Comparison of ENCODE assay signal across 17 cellular contexts in the genomic region with DNA sequence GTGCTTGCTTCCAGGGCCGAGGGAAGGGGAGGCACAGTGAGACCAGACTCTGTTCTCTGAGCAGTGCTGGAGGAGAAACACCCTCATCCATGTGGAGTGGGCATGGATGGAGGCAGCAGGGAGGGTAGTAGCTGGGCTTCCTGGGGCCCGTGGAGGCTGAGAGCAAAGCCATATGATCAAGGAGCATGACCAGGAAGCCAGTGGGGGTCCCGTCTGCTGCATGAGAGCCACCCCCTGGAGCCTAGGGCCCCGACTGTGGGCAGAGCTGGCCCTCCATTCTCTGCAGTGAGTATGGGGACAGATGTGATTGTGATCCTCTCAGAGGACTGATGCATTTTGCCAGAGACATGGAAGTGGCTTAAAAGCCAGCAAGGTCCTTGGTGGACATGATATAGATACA.
"Had no signal": no experiment of that assay in that cellular context is flagged by ENCODE, and none has a peak within 500 bp of the region (broad histone marks: within the 10 kb centered on the region; RNA-seq: fewer than 3 reads in every experiment).

No MANE protein-coding gene starts in this region.

- H3K4me3 ChIP-seq: cardiac muscle cell, colonic mucosa, tibial artery had no signal

- H3K4me3 Mint-ChIP-seq: activated naive CD4-positive, alpha-beta T cell treated with anti-CD3 and anti-CD28 coated beads for 36 hours; activated naive CD8-positive, alpha-beta T cell treated with anti-CD3 and anti-CD28 coated beads, Interleukin-2, amount 50 U/mL, for 24 hours; natural killer cell treated with Interleukin-12 subunit alpha and Interleukin-12 subunit beta and Interleukin-15 and Interleukin-18, amount 100 ng/mL, for 72 hours; stimulated activated effector memory CD8-positive, alpha-beta T cell treated with anti-CD3 and anti-CD28 coated beads, Interleukin-12 subunit alpha, Interleukin-12 subunit beta, amount 100 ng/mL, for 72 hours had no signal

- H3K9me3 ChIP-seq: colonic mucosa, tibial artery had no signal

- FAIRE-seq: astrocyte, endometrium, keratinocyte had no signal

- H3K27me3 ChIP-seq: cardiac muscle cell, colonic mucosa, tibial artery had no signal

- H3K27me3 Mint-ChIP-seq: activated naive CD8-positive, alpha-beta T cell treated with anti-CD3 and anti-CD28 coated beads, Interleukin-2, amount 50 U/mL, for 24 hours; natural killer cell treated with Interleukin-12 subunit alpha and Interleukin-12 subunit beta and Interleukin-15 and Interleukin-18, amount 100 ng/mL, for 72 hours had no signal

- H3K4me1 ChIP-seq: colonic mucosa had no signal

- H3K36me3 ChIP-seq: cardiac muscle cell, colonic mucosa, tibial artery had no signal

- H3K27ac ChIP-seq: colonic mucosa, tibial artery had no signal

- DNase-seq: activated CD4-positive, alpha-beta T cell treated with anti-CD3 and anti-CD28 coated beads for 1 hour; activated CD4-positive, alpha-beta T cell treated with anti-CD3 and anti-CD28 coated beads, Interleukin-2, amount 50 U/mL, for 4 hours; activated naive CD4-positive, alpha-beta T cell treated with anti-CD3 and anti-CD28 coated beads for 36 hours; activated naive CD8-positive, alpha-beta T cell treated with anti-CD3 and anti-CD28 coated beads, Interleukin-2, amount 50 U/mL, for 24 hours; activated T-cell treated with anti-CD3 and anti-CD28 coated beads for 4 hours; colonic mucosa; hippocampal formation; mesenchymal stem cell; T-helper 9 cell; tibial artery had no signal

- H3K9me3 Mint-ChIP-seq: activated naive CD4-positive, alpha-beta T cell treated with anti-CD3 and anti-CD28 coated beads for 36 hours; activated naive CD8-positive, alpha-beta T cell treated with anti-CD3 and anti-CD28 coated beads, Interleukin-2, amount 50 U/mL, for 24 hours; activated T-helper 2 cell treated with anti-CD3 and anti-CD28 coated beads, Interferon-gamma antibody, Interleukin-2, Interleukin-4, amounts not matched to agents 10 μg/mL and 5 μg/mL and 100 μg/mL, durations not matched to agents 14 hours and 24 hours and 36 hours; natural killer cell treated with Interleukin-12 subunit alpha and Interleukin-12 subunit beta and Interleukin-15 and Interleukin-18, amount 100 ng/mL, for 72 hours; stimulated activated effector memory CD8-positive, alpha-beta T cell treated with anti-CD3 and anti-CD28 coated beads, Interleukin-12 subunit alpha, Interleukin-12 subunit beta, amount 100 ng/mL, for 72 hours had no signal

- H3K36me3 Mint-ChIP-seq: natural killer cell treated with Interleukin-12 subunit alpha and Interleukin-12 subunit beta and Interleukin-15 and Interleukin-18, amount 100 ng/mL, for 72 hours had no signal

- ATAC-seq: activated naive CD8-positive, alpha-beta T cell treated with anti-CD3 and anti-CD28 coated beads, Interleukin-2, amount 50 U/mL, for 24 hours; natural killer cell treated with Interleukin-12 subunit alpha and Interleukin-12 subunit beta and Interleukin-15 and Interleukin-18, amount 100 ng/mL, for 72 hours; stimulated activated effector memory CD8-positive, alpha-beta T cell treated with anti-CD3 and anti-CD28 coated beads, Interleukin-12 subunit alpha, Interleukin-12 subunit beta, amount 100 ng/mL, for 72 hours had no signal

- H3K27ac Mint-ChIP-seq: activated naive CD4-positive, alpha-beta T cell treated with anti-CD3 and anti-CD28 coated beads for 36 hours; activated naive CD8-positive, alpha-beta T cell treated with anti-CD3 and anti-CD28 coated beads, Interleukin-2, amount 50 U/mL, for 24 hours; activated T-helper 2 cell treated with anti-CD3 and anti-CD28 coated beads, Interferon-gamma antibody, Interleukin-2, Interleukin-4, amounts not matched to agents 10 μg/mL and 5 μg/mL and 100 μg/mL, durations not matched to agents 14 hours and 24 hours and 36 hours; natural killer cell treated with Interleukin-12 subunit alpha and Interleukin-12 subunit beta and Interleukin-15 and Interleukin-18, amount 100 ng/mL, for 72 hours had no signal
